23 cellular contexts compared by ENCODE assay signal in the genomic region with DNA sequence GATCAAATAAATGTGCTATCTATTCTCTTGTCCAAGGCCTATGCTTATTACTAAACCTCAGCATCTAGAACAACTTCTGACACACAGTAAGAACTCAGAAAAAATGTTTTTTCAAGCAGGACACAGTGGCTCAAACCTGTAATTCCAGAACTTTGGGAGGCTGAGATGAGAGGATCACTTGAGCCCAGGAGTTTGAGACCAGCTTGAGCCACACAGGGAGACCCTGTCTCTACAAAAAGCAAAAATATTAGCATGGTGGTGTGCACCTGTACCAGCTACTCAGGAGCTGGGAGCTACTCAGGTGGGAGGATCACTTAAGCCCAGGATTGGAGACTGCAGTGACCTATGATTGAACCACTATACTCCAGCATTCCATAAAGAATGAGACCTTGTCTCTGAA.
"Had no signal": no experiment of that assay in that cellular context is flagged by ENCODE, and none has a peak within 500 bp of the region (broad histone marks: within the 10 kb centered on the region; RNA-seq: fewer than 3 reads in every experiment).

No MANE protein-coding gene starts in this region.

- H3K27ac ChIP-seq: left ventricle myocardium inferior, lower lobe of right lung, psoas muscle, sigmoid colon, stomach, thyroid gland had no signal

- H3K4me3 Mint-ChIP-seq: immature natural killer cell; memory B cell; nephron; neural progenitor cell; stimulated activated effector memory CD8-positive, alpha-beta T cell treated with anti-CD3 and anti-CD28 coated beads, Interleukin-12 subunit alpha, Interleukin-12 subunit beta, amount 100 ng/mL, for 72 hours had no signal

- H3K9me3 Mint-ChIP-seq: immature natural killer cell; memory B cell; nephron; neural progenitor cell; stimulated activated effector memory CD8-positive, alpha-beta T cell treated with anti-CD3 and anti-CD28 coated beads, Interleukin-12 subunit alpha, Interleukin-12 subunit beta, amount 100 ng/mL, for 72 hours had no signal

- H3K4me3 ChIP-seq: left ventricle myocardium inferior, lower lobe of right lung, neural progenitor cell, psoas muscle, sigmoid colon, stomach, thyroid gland had no signal

- H3K36me3 Mint-ChIP-seq: immature natural killer cell, neural progenitor cell had no signal

- DNase-seq: cortex of kidney; hypothalamus; immature natural killer cell; islet precursor cell; kidney glomerular epithelial cell; left colon; left ventricle myocardium inferior; lower lobe of right lung; nucleus accumbens; posterior cingulate gyrus; psoas muscle; right cardiac atrium; sigmoid colon; stimulated activated CD4-positive, alpha-beta T cell treated with anti-CD3 and anti-CD28 coated beads, Interleukin-2, amount 100 ng/mL, for 24 hours; stimulated activated CD4-positive, alpha-beta T cell treated with anti-CD3 and anti-CD28 coated beads, Interleukin-4, amount 100 ng/mL, for 24 hours; stimulated activated naive CD4-positive, alpha-beta T cell treated with Interleukin-2 at 50 U/mL for 16 hours; stomach; thyroid gland; trophoblast cell had no signal

- H3K27ac Mint-ChIP-seq: immature natural killer cell; nephron; neural progenitor cell; stimulated activated effector memory CD8-positive, alpha-beta T cell treated with anti-CD3 and anti-CD28 coated beads, Interleukin-12 subunit alpha, Interleukin-12 subunit beta, amount 100 ng/mL, for 72 hours had no signal

- H3K9me3 ChIP-seq: left ventricle myocardium inferior, lower lobe of right lung, psoas muscle, sigmoid colon, stomach, thyroid gland had no signal

- H3K27me3 ChIP-seq: neural progenitor cell, sigmoid colon, stomach, thyroid gland had no signal

- H3K4me1 ChIP-seq: neural progenitor cell had no signal

- H3K27me3 Mint-ChIP-seq: memory B cell had no signal

- ATAC-seq: left colon, lower lobe of right lung, right cardiac atrium had no signal

- H3K36me3 ChIP-seq: lower lobe of right lung, neural progenitor cell, sigmoid colon, stomach, thyroid gland had no signal

- H3K4me1 Mint-ChIP-seq: neural progenitor cell had no signal
